In the genomic region with DNA sequence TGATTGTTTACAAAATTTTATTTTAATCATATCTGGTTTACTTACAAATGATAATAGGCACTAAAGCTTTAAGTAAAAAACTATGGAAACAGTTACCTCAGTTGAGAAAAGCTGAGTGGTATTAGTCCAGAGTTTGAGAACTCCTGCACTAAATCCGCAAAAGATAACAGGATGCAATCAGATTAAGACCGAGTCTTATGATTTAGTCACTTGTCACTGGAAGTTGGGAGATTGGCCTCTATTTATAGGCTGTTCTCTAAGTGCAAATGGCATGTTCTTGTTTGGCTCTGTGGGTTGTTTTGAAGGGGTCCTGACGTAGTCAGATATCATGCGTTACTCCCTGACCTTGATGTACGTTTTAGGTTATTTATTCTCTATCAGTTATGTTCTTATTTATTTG, we compare ENCODE assay signal across 22 cellular contexts. TPM values are rescaled to one million over a fixed set of nuclear protein-coding genes. Genes with fewer than 3 reads are reported as not detected.
"Had no signal": no experiment of that assay in that cellular context is flagged by ENCODE, and none has a peak within 500 bp of the region (broad histone marks: within the 10 kb centered on the region; RNA-seq: fewer than 3 reads in every experiment).

No MANE protein-coding gene starts in this region.

- H3K9me3 ChIP-seq: ascending aorta, Peyer's patch had no signal

- H3K4me2 ChIP-seq: KMS-11 had no signal

- H3K27me3 ChIP-seq: ascending aorta, Peyer's patch had no signal

- ATAC-seq: activated CD8-positive, alpha-beta memory T cell treated with anti-CD3 and anti-CD28 coated beads, Interleukin-2, amount 10 ng/mL, durations not matched to agents 7 days and 5 days; T-helper 17 cell; WTC11 had no signal

- H3K4me1 ChIP-seq: ascending aorta had no signal

- H3K4me3 ChIP-seq: ascending aorta, Peyer's patch had no signal

- DNase-seq: activated CD4-positive, alpha-beta T cell treated with anti-CD3 and anti-CD28 coated beads for 48 hours; activated CD4-positive, alpha-beta T cell treated with anti-CD3 and anti-CD28 coated beads, Interleukin-2, amount 50 U/mL, for 4 hours; activated CD4-positive, CD25-positive, alpha-beta regulatory T cell treated with anti-CD3 and anti-CD28 coated beads, Interleukin-2, amount 50 U/mL, for 72 hours; activated CD8-positive, alpha-beta memory T cell treated with anti-CD3 and anti-CD28 coated beads, Interleukin-2, amount 10 ng/mL, durations not matched to agents 7 days and 5 days; activated effector memory CD4-positive, alpha-beta T cell treated with Interleukin-2 at 50 U/mL for 16 hours; activated naive CD4-positive, alpha-beta T cell; activated T-cell treated with anti-CD3 and anti-CD28 coated beads, Interleukin-2, amount 50 U/mL, for 24 hours; NCI-H1092; NCI-H1417; NCI-H2029; NCI-H345; NCI-H510A; NCI-H526 treated with DMSO at 0.1 percent for 48 hours; Peyer's patch; SHP77 treated with DMSO at 0.1 percent for 48 hours; T-helper 17 cell; T-helper 9 cell had no signal

- H3K36me3 ChIP-seq: ascending aorta, Peyer's patch had no signal

- H3K27ac ChIP-seq: ascending aorta, KMS-11, Peyer's patch, RWPE1 had no signal

RNA-seq across cellular contexts. Expression of a gene that starts 6.3 kb away (rescaled TPM):
- polyA plus RNA-seq: IgD-negative memory B cell had no signal
